26 cellular contexts compared by ENCODE assay signal in genomic region chr22:49590381-49590780, GRCh38.
"Had no signal": no experiment of that assay in that cellular context is flagged by ENCODE, and none has a peak within 500 bp of the region (broad histone marks: within the 10 kb centered on the region; RNA-seq: fewer than 3 reads in every experiment).

No MANE protein-coding gene starts in this region.

- H3K27me3 Mint-ChIP-seq: activated naive CD8-positive, alpha-beta T cell treated with anti-CD3 and anti-CD28 coated beads, Interleukin-2, amount 50 U/mL, for 24 hours; T-helper 17 cell had no signal

- H3K27ac Mint-ChIP-seq: activated CD8-positive, alpha-beta T cell treated with anti-CD3 and anti-CD28 coated beads, Interleukin-2, amount 10 ng/mL, durations not matched to agents 7 days and 5 days; activated naive CD8-positive, alpha-beta T cell treated with anti-CD3 and anti-CD28 coated beads, Interleukin-2, amount 50 U/mL, for 24 hours; T-helper 17 cell had no signal

- DNase-seq: activated CD4-positive, alpha-beta T cell treated with anti-CD3 and anti-CD28 coated beads for 48 hours; activated CD4-positive, alpha-beta T cell treated with anti-CD3 and anti-CD28 coated beads, Interleukin-2, amount 50 U/mL, for 4 hours; activated CD8-positive, alpha-beta memory T cell treated with anti-CD3 and anti-CD28 coated beads, Interleukin-2, amount 50 U/mL, for 48 hours; activated CD8-positive, alpha-beta T cell treated with anti-CD3 and anti-CD28 coated beads, Interleukin-2, amount 10 ng/mL, durations not matched to agents 7 days and 5 days; activated naive CD4-positive, alpha-beta T cell treated with Interleukin-2 at 50 U/mL for 16 hours; activated naive CD8-positive, alpha-beta T cell treated with anti-CD3 and anti-CD28 coated beads, Interleukin-2, amount 50 U/mL, for 24 hours; activated T-cell treated with anti-CD3 and anti-CD28 coated beads, Interleukin-2, amount 50 U/mL, for 1 hour; amniotic stem cell; body of pancreas; MG63; MV-4-11; NCI-H1092 treated with DMSO at 0.1 percent for 48 hours; NCI-H1436; NCI-H1694 treated with DMSO at 0.1 percent for 48 hours; NCI-H2029 treated with DMSO at 0.1 percent for 48 hours; NCI-H345; NCI-H510A; NCI-H526 treated with DMSO at 0.1 percent for 48 hours; NCI-H82; SIG-M5; T-helper 17 cell; T-helper 9 cell had no signal

- ATAC-seq: activated CD4-positive, CD25-positive, alpha-beta regulatory T cell treated with anti-CD3 and anti-CD28 coated beads, Interleukin-2, amount 50 U/mL, for 24 hours; activated CD8-positive, alpha-beta T cell treated with anti-CD3 and anti-CD28 coated beads, Interleukin-2, amount 10 ng/mL, durations not matched to agents 7 days and 5 days; activated naive CD4-positive, alpha-beta T cell treated with anti-CD3 and anti-CD28 coated beads, Interleukin-2, amount 50 U/mL, for 72 hours; activated naive CD8-positive, alpha-beta T cell treated with anti-CD3 and anti-CD28 coated beads, Interleukin-2, amount 50 U/mL, for 24 hours; body of pancreas; T-helper 17 cell had no signal

- H3K36me3 ChIP-seq: ascending aorta, MG63 had no signal

- H3K9me3 Mint-ChIP-seq: activated naive CD4-positive, alpha-beta T cell treated with anti-CD3 and anti-CD28 coated beads, Interleukin-2, amount 50 U/mL, for 72 hours; activated naive CD8-positive, alpha-beta T cell treated with anti-CD3 and anti-CD28 coated beads, Interleukin-2, amount 50 U/mL, for 24 hours had no signal

- H3K27ac ChIP-seq: ascending aorta, body of pancreas, VCaP had no signal

- H3K4me1 ChIP-seq: ascending aorta, body of pancreas had no signal

- H3K36me3 Mint-ChIP-seq: activated naive CD4-positive, alpha-beta T cell treated with anti-CD3 and anti-CD28 coated beads, Interleukin-2, amount 50 U/mL, for 72 hours had no signal

- H3K27me3 ChIP-seq: ascending aorta, body of pancreas, MG63 had no signal

- H3K9me3 ChIP-seq: ascending aorta, body of pancreas, MG63 had no signal

- H3K4me3 Mint-ChIP-seq: activated CD8-positive, alpha-beta T cell treated with anti-CD3 and anti-CD28 coated beads, Interleukin-2, amount 10 ng/mL, durations not matched to agents 7 days and 5 days; activated naive CD8-positive, alpha-beta T cell treated with anti-CD3 and anti-CD28 coated beads, Interleukin-2, amount 50 U/mL, for 24 hours; T-helper 17 cell had no signal

- H3K4me3 ChIP-seq: ascending aorta, body of pancreas, MG63 had no signal
